12 cellular contexts compared by ENCODE assay signal in the genomic region with DNA sequence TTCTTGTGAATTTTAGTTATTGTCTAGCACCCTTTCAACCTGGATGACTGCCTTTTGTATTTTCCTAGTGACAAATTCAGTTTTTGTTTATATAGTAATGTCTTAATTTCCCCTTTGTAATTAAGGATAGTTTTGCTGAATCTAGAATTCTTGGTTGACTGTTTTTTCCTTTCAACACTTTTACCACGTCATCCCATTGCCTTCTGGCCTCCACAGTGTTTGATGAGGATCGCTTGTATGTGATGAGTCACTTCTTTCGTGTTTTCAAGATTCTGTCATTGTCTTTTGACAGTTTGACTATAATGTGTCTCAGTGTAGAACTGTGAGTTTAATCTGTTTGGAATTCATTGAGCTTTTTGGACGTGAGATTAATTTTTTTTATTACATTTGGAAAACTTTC. TPM values are rescaled to one million over a fixed set of nuclear protein-coding genes. Genes with fewer than 3 reads are reported as not detected.
DNase-seq lines count a peak whose midpoint lies in the region; ATAC-seq, FAIRE-seq and TF ChIP-seq lines count a peak whose summit lies in the region.
"Had no signal": no experiment of that assay in that cellular context is flagged by ENCODE, and none has a peak within 500 bp of the region (broad histone marks: within the 10 kb centered on the region; RNA-seq: fewer than 3 reads in every experiment).

No MANE protein-coding gene starts in this region.

- no peak overlapping the region for H3K4me3 ChIP-seq in AG04450 (ENCODE audit: low read depth, low read length)

- H3K27ac ChIP-seq in AG04450 (ENCODE audit: low read depth, low read length), result no peak overlapping the region

- no peak for TF ChIP-seq CTCF in AG04450 (IDR thresholded peaks at IDR 0.05; ENCODE audit: low read depth, low read length)

- ATAC-seq in GM19324 (IDR thresholded peaks at IDR 0.05; ENCODE audit: low FRiP score, unreplicated experiment) (no peak), HG03159 (IDR thresholded peaks at IDR 0.05; ENCODE audit: unreplicated experiment) (no peak)

- peak; percentile 77 for FAIRE-seq in GM19239 (lab: Jason Lieb, UNC)

- DNase-seq in AG04450 (ENCODE audit: low read depth, low spot score) (peak; percentile 3), GM19239 (ENCODE audit: insufficient read length, low spot score) (no peak), SK-MEL-5 (ENCODE audit: low read depth, low spot score) (peak; percentile 35), fibroblast of gingiva (ENCODE audit: low read depth) (peak; percentile 19), ecto neural progenitor cell (ENCODE audit: low spot score) (no peak), G401 (ENCODE audit: low spot score) (no peak)
- DNase-seq: activated B cell treated with CpG ODN at 0.5 μM for 24 hours; effector CD4-positive, alpha-beta T cell; NCI-H526 had no signal

- in situ Hi-C loops in SK-MEL-5 (cut with HindIII; ENCODE audit: low pct_unique_long_range_greater_than_20kb, low sequenced_read_pairs), result no loop called here
- in situ Hi-C loops in G401 (cut with HindIII; ENCODE audit: low sequenced_read_pairs), result no loop called here

- CTCF ChIA-PET in AG04450 (lab: Charles Lee), result no interaction called here

- H3K9me3 ChIP-seq in AG04450 (ENCODE audit: control insufficient read depth, insufficient read depth, low read length), result peaks cover 2% of the 10 kb centered on the region; the same call in 1 of the 2 replicates

- H3K27me3 ChIP-seq in AG04450 (ENCODE audit: control insufficient read depth, insufficient read depth, low read length), result no peaks in the 10 kb centered on the region

- POLR2A ChIA-PET in AG04450 (lab: Yijun Ruan, JAX), result no interaction called here

RNA-seq across cellular contexts. Expression of a gene that starts 30.1 kb away (rescaled TPM):
- 9.4 and 9.9 TPM in 2 replicates for polyA plus RNA-seq in AG04450 (2011; rRNA removed)
- 18.3 and 28.9 TPM in 2 replicates for polyA minus RNA-seq in AG04450 (2011; rRNA and poly(A)+ RNA removed)
- total RNA-seq in SK-MEL-5 (2014; rRNA removed; shearing (Covaris generic)), result 11.7 and 13.0 TPM in 2 replicates
- polyA plus RNA-seq in SK-MEL-5 (2015; cell fraction: cytosol; rRNA removed), result 10.2 and 10.5 TPM in 2 replicates
- 26.8 and 29.1 TPM in 2 replicates for polyA plus RNA-seq in SK-MEL-5 (2015; cell fraction: nucleus; rRNA removed)
- 9.9 and 17.3 TPM in 2 replicates for total RNA-seq in G401 (2014; rRNA removed; shearing (Covaris generic))

RNA-seq across cellular contexts. Expression of a gene that starts 59.3 kb away (rescaled TPM):
- polyA plus RNA-seq in AG04450 (2011; rRNA removed), result not detected in 2 replicates
- not detected in 2 replicates for polyA minus RNA-seq in AG04450 (2011; rRNA and poly(A)+ RNA removed)
- total RNA-seq in SK-MEL-5 (2014; rRNA removed; shearing (Covaris generic)), result not detected in 2 replicates
- not detected in 2 replicates for polyA plus RNA-seq in SK-MEL-5 (2015; cell fraction: cytosol; rRNA removed)
- not detected in 2 replicates for polyA plus RNA-seq in SK-MEL-5 (2015; cell fraction: nucleus; rRNA removed)
- not detected in 2 replicates for total RNA-seq in G401 (2014; rRNA removed; shearing (Covaris generic))
- total RNA-seq: activated B cell treated with CpG ODN at 0.5 μM for 24 hours, mesothelial cell of epicardium had no signal

Comparison
In these comparisons a context has a peak if more than half of its experiments do, and no peak if none do; other contexts are left out.
1. DNase-seq: peak in AG04450 (single experiment), SK-MEL-5 (single experiment) and fibroblast of gingiva (single experiment); none in GM19239 (single experiment), ecto neural progenitor cell (single experiment) and G401 (single experiment).